In genomic region chr17:49968380-49969133, GRCh38 we compare ENCODE assay signal across 1 cellular context.
A peak's percentile ranks its signal among the peaks of the same experiment; 100 is the strongest.
TF ChIP-seq lines count a peak whose summit lies in the region.

No MANE protein-coding gene starts in this region.

TF ChIP-seq in K562, 482 proteins besides CTCF, POLR2A, EP300 and RAD21 (continued from another document):
- 0 out of 2 replicates have a peak, but pooled peaks have one; percentile 47 for TF ChIP-seq ZBTB43 (CRISPR knock-in tag; IDR thresholded peaks at IDR 0.05)
- TF ChIP-seq CXXC5 (CRISPR knock-in tag; IDR thresholded peaks at IDR 0.05): peak; percentile 75
- TF ChIP-seq TFAP4 (CRISPR knock-in tag; IDR thresholded peaks at IDR 0.05; ENCODE audit: borderline replicate concordance): peak; percentile 10; the same call in 1 of the 2 replicates
- TF ChIP-seq GABPA (tag; conservative IDR thresholded peaks at IDR 0.05; ENCODE audit: low read depth): peak; percentile 93
- 0 out of 2 replicates have a peak, but pooled peaks have one; percentile 29 for TF ChIP-seq SMARCE1 (IDR thresholded peaks at IDR 0.05)
- no peak for TF ChIP-seq GTF3C2 (IDR thresholded peaks at IDR 0.05; ENCODE audit: borderline replicate concordance, extremely low read depth, insufficient read length)
- TF ChIP-seq ZNF277 (CRISPR knock-in tag; IDR thresholded peaks at IDR 0.05; ENCODE audit: borderline replicate concordance): no peak
- no peak for TF ChIP-seq PTBP1 (IDR thresholded peaks at IDR 0.05; ENCODE audit: low read depth, low read length)
- TF ChIP-seq CREBBP (IDR thresholded peaks at IDR 0.05; ENCODE audit: low read depth, low read length): no peak
- no peak for TF ChIP-seq SMAD3 (CRISPR knock-in tag; conservative IDR thresholded peaks at IDR 0.05)
- TF ChIP-seq ZNF551 (CRISPR knock-in tag; IDR thresholded peaks at IDR 0.05): no peak
- peak; percentile 52 for TF ChIP-seq FOSL1 (tag; conservative IDR thresholded peaks at IDR 0.05)
- no peak for TF ChIP-seq NR3C1 (CRISPR knock-in tag; IDR thresholded peaks at IDR 0.05)
- no peak for TF ChIP-seq DIDO1 (tag; IDR thresholded peaks at IDR 0.05; ENCODE audit: low read depth)
- TF ChIP-seq E2F6 (IDR thresholded peaks at IDR 0.05; ENCODE audit: borderline replicate concordance in 1 of 2, extremely low read depth in 1 of 2, insufficient read depth in 1 of 2, insufficient read length in 1 of 2, low read depth in 1 of 2, low read length in 1 of 2, poor library complexity in 1 of 2, severe bottlenecking in 1 of 2): peak; percentile 42 to 77
- TF ChIP-seq TCF7L2 (IDR thresholded peaks at IDR 0.05; ENCODE audit: low read depth, low read length): no peak
- no peak for TF ChIP-seq ZNF507 (tag; conservative IDR thresholded peaks at IDR 0.05)
- TF ChIP-seq SP1 (CRISPR knock-in tag; IDR thresholded peaks at IDR 0.05): peak; percentile 36; the same call in 1 of the 2 replicates
- no peak for TF ChIP-seq NBN (IDR thresholded peaks at IDR 0.05; ENCODE audit: low read depth)
- no peak for TF ChIP-seq ZFP91 (CRISPR knock-in tag; IDR thresholded peaks at IDR 0.05)
- TF ChIP-seq CHCHD3 (CRISPR knock-in tag; IDR thresholded peaks at IDR 0.05): no peak
- no peak for TF ChIP-seq ZC3H4 (CRISPR knock-in tag; IDR thresholded peaks at IDR 0.05; ENCODE audit: borderline replicate concordance)
- no peak for TF ChIP-seq PHTF2 (CRISPR knock-in tag; IDR thresholded peaks at IDR 0.05)
- TF ChIP-seq XRCC4 (IDR thresholded peaks at IDR 0.05; ENCODE audit: extremely low read depth, insufficient read depth, insufficient read length): no peak
- no peak for TF ChIP-seq HNRNPK (IDR thresholded peaks at IDR 0.05; ENCODE audit: low read depth, low read length, poor library complexity, severe bottlenecking)
- 0 out of 2 replicates have a peak, but pooled peaks have one; percentile 44 for TF ChIP-seq ZBTB9 (CRISPR knock-in tag; IDR thresholded peaks at IDR 0.05)
- TF ChIP-seq PHF8 (IDR thresholded peaks at IDR 0.05; ENCODE audit: borderline replicate concordance, low read length): peak; percentile 49; the same call in 1 of the 2 replicates
- 0 out of 2 replicates have a peak, but pooled peaks have one; percentile 2 for TF ChIP-seq ZNF316 (IDR thresholded peaks at IDR 0.05)
- no peak for TF ChIP-seq ZKSCAN1 (IDR thresholded peaks at IDR 0.05; ENCODE audit: low read depth, low read length)
- 0 out of 2 replicates have a peak, but pooled peaks have one; percentile 32 for TF ChIP-seq TEAD4 (IDR thresholded peaks at IDR 0.05; ENCODE audit: low read length)
- TF ChIP-seq TEAD4 (CRISPR knock-in tag; IDR thresholded peaks at IDR 0.05; ENCODE audit: borderline replicate concordance): no peak
- TF ChIP-seq REST (CRISPR knock-in tag; IDR thresholded peaks at IDR 0.05; ENCODE audit: low read depth): peak; percentile 33; the same call in 1 of the 2 replicates
- no peak for TF ChIP-seq ZNF609 (CRISPR knock-in tag; IDR thresholded peaks at IDR 0.05; ENCODE audit: borderline replicate concordance)
- no peak for TF ChIP-seq ZBED1 (IDR thresholded peaks at IDR 0.05)
